In the genomic region with DNA sequence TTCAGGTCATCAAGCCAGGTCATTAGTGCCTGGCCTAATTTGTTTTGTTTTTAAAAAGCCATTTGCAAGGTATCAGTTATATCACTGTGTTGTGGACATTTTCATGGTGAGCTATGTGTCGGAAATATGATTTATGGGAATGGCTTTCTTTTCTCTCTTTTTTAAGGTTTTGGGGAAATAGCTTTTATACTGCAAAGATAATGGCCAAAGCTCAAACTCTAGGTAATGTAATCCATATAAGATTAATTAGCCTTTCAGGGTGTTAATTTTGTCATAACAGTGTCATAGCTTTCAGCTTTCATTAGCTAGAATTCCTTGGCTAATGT, we compare ENCODE assay signal across 1 cellular context.
TF ChIP-seq lines count a peak whose summit lies in the region.

No MANE protein-coding gene starts in this region.

TF ChIP-seq in GM12878, 131 proteins besides CTCF, POLR2A, EP300 and RAD21:
- TF ChIP-seq SMARCA5 (IDR thresholded peaks at IDR 0.05) (0 out of 2 replicates have a peak, but pooled peaks have one; percentile 70), NFIC (IDR thresholded peaks at IDR 0.05; ENCODE audit: low read depth, low read length) (peak; percentile 11; the same call in 1 of the 2 replicates), DPF2 (IDR thresholded peaks at IDR 0.05) (no peak), MYB (IDR thresholded peaks at IDR 0.05; ENCODE audit: borderline replicate concordance, low read depth, low read length) (no peak), SREBF1 (IDR thresholded peaks at IDR 0.05; ENCODE audit: low read length) (no peak), NBN (IDR thresholded peaks at IDR 0.05) (no peak), NR2F1 (conservative IDR thresholded peaks at IDR 0.05) (peak; percentile 8; the same call in 1 of the 2 replicates)
- TF ChIP-seq, protein P1, sequence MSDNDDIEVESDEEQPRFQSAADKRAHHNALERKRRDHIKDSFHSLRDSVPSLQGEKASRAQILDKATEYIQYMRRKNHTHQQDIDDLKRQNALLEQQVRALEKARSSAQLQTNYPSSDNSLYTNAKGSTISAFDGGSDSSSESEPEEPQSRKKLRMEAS (IDR thresholded peaks at IDR 0.05; ENCODE audit: low read depth, low read length) = no peak
- TF ChIP-seq, protein P2, sequence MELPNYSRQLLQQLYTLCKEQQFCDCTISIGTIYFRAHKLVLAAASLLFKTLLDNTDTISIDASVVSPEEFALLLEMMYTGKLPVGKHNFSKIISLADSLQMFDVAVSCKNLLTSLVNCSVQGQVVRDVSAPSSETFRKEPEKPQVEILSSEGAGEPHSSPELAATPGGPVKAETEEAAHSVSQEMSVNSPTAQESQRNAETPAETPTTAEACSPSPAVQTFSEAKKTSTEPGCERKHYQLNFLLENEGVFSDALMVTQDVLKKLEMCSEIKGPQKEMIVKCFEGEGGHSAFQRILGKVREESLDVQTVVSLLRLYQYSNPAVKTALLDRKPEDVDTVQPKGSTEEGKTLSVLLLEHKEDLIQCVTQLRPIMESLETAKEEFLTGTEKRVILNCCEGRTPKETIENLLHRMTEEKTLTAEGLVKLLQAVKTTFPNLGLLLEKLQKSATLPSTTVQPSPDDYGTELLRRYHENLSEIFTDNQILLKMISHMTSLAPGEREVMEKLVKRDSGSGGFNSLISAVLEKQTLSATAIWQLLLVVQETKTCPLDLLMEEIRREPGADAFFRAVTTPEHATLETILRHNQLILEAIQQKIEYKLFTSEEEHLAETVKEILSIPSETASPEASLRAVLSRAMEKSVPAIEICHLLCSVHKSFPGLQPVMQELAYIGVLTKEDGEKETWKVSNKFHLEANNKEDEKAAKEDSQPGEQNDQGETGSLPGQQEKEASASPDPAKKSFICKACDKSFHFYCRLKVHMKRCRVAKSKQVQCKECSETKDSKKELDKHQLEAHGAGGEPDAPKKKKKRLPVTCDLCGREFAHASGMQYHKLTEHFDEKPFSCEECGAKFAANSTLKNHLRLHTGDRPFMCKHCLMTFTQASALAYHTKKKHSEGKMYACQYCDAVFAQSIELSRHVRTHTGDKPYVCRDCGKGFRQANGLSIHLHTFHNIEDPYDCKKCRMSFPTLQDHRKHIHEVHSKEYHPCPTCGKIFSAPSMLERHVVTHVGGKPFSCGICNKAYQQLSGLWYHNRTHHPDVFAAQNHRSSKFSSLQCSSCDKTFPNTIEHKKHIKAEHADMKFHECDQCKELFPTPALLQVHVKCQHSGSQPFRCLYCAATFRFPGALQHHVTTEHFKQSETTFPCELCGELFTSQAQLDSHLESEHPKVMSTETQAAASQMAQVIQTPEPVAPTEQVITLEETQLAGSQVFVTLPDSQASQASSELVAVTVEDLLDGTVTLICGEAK (IDR thresholded peaks at IDR 0.05; ENCODE audit: borderline replicate concordance) = no peak
- TF ChIP-seq, protein P3, sequence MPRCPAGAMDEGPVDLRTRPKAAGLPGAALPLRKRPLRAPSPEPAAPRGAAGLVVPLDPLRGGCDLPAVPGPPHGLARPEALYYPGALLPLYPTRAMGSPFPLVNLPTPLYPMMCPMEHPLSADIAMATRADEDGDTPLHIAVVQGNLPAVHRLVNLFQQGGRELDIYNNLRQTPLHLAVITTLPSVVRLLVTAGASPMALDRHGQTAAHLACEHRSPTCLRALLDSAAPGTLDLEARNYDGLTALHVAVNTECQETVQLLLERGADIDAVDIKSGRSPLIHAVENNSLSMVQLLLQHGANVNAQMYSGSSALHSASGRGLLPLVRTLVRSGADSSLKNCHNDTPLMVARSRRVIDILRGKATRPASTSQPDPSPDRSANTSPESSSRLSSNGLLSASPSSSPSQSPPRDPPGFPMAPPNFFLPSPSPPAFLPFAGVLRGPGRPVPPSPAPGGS (IDR thresholded peaks at IDR 0.05; ENCODE audit: borderline replicate concordance, insufficient read depth, low read depth, low read length, poor library complexity, severe bottlenecking) = no peak
- TF ChIP-seq, protein P4, sequence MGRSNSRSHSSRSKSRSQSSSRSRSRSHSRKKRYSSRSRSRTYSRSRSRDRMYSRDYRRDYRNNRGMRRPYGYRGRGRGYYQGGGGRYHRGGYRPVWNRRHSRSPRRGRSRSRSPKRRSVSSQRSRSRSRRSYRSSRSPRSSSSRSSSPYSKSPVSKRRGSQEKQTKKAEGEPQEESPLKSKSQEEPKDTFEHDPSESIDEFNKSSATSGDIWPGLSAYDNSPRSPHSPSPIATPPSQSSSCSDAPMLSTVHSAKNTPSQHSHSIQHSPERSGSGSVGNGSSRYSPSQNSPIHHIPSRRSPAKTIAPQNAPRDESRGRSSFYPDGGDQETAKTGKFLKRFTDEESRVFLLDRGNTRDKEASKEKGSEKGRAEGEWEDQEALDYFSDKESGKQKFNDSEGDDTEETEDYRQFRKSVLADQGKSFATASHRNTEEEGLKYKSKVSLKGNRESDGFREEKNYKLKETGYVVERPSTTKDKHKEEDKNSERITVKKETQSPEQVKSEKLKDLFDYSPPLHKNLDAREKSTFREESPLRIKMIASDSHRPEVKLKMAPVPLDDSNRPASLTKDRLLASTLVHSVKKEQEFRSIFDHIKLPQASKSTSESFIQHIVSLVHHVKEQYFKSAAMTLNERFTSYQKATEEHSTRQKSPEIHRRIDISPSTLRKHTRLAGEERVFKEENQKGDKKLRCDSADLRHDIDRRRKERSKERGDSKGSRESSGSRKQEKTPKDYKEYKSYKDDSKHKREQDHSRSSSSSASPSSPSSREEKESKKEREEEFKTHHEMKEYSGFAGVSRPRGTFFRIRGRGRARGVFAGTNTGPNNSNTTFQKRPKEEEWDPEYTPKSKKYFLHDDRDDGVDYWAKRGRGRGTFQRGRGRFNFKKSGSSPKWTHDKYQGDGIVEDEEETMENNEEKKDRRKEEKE (IDR thresholded peaks at IDR 0.05) = no peak
- TF ChIP-seq, protein P5, sequence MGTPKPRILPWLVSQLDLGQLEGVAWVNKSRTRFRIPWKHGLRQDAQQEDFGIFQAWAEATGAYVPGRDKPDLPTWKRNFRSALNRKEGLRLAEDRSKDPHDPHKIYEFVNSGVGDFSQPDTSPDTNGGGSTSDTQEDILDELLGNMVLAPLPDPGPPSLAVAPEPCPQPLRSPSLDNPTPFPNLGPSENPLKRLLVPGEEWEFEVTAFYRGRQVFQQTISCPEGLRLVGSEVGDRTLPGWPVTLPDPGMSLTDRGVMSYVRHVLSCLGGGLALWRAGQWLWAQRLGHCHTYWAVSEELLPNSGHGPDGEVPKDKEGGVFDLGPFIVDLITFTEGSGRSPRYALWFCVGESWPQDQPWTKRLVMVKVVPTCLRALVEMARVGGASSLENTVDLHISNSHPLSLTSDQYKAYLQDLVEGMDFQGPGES (IDR thresholded peaks at IDR 0.05) = no peak
- TF ChIP-seq, protein P6, sequence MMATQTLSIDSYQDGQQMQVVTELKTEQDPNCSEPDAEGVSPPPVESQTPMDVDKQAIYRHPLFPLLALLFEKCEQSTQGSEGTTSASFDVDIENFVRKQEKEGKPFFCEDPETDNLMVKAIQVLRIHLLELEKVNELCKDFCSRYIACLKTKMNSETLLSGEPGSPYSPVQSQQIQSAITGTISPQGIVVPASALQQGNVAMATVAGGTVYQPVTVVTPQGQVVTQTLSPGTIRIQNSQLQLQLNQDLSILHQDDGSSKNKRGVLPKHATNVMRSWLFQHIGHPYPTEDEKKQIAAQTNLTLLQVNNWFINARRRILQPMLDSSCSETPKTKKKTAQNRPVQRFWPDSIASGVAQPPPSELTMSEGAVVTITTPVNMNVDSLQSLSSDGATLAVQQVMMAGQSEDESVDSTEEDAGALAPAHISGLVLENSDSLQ (IDR thresholded peaks at IDR 0.05) = peak; percentile 4; the same call in 1 of the 2 replicates
- TF ChIP-seq, protein P7, sequence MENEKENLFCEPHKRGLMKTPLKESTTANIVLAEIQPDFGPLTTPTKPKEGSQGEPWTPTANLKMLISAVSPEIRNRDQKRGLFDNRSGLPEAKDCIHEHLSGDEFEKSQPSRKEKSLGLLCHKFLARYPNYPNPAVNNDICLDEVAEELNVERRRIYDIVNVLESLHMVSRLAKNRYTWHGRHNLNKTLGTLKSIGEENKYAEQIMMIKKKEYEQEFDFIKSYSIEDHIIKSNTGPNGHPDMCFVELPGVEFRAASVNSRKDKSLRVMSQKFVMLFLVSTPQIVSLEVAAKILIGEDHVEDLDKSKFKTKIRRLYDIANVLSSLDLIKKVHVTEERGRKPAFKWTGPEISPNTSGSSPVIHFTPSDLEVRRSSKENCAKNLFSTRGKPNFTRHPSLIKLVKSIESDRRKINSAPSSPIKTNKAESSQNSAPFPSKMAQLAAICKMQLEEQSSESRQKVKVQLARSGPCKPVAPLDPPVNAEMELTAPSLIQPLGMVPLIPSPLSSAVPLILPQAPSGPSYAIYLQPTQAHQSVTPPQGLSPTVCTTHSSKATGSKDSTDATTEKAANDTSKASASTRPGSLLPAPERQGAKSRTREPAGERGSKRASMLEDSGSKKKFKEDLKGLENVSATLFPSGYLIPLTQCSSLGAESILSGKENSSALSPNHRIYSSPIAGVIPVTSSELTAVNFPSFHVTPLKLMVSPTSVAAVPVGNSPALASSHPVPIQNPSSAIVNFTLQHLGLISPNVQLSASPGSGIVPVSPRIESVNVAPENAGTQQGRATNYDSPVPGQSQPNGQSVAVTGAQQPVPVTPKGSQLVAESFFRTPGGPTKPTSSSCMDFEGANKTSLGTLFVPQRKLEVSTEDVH (IDR thresholded peaks at IDR 0.05; ENCODE audit: low read depth, partially characterized antibody) = no peak
